ENCODE assay signal across 1 cellular context in the genomic region with DNA sequence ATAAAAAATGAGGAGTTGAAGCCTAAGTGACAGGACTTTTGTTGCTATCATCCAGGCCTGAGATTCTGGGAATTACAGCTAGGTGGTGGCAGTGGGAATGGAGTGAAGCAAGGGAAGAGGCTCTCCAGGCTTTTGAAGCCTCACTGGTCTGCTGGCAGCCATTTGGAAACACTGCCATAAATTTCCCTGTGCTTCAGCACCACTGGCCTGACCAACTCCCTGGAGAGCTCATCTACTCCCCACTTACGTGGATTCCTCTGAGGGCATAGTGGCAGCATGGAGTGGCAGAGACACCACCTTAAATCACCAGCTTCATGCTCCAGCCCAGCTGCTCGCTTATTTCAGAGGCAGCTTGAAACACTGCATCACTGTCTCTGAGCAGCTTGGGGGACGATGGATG.
TF ChIP-seq lines count a peak whose summit lies in the region.

No MANE protein-coding gene starts in this region.

TF ChIP-seq in SK-N-SH, 30 proteins besides CTCF, POLR2A, EP300 and RAD21 (continued from another document):
- TF ChIP-seq REST (IDR thresholded peaks at IDR 0.05; ENCODE audit: low read depth, low read length) = no peak
- TF ChIP-seq NRF1 (IDR thresholded peaks at IDR 0.05; ENCODE audit: low read depth, low read length) = no peak
- no peak for TF ChIP-seq MXI1 (IDR thresholded peaks at IDR 0.05; ENCODE audit: low read depth, low read length)
- TF ChIP-seq IRF3 (IDR thresholded peaks at IDR 0.05; ENCODE audit: low read depth, low read length) = no peak
- TF ChIP-seq JUND (IDR thresholded peaks at IDR 0.05) = no peak
- TF ChIP-seq CHD2 (IDR thresholded peaks at IDR 0.05; ENCODE audit: low read length, partially characterized antibody) = no peak
